24 cellular contexts compared by ENCODE assay signal in genomic region chr21:38346286-38346685, GRCh38.
A peak's percentile ranks its signal among the peaks of the same experiment; 100 is the strongest.
DNase-seq lines count a peak whose midpoint lies in the region; ATAC-seq, FAIRE-seq and TF ChIP-seq lines count a peak whose summit lies in the region.
"Had no signal": no experiment of that assay in that cellular context is flagged by ENCODE, and none has a peak within 500 bp of the region (broad histone marks: within the 10 kb centered on the region; RNA-seq: fewer than 3 reads in every experiment).

No MANE protein-coding gene starts in this region.

- H3K4me2 ChIP-seq in HepG2 (ENCODE audit: low read depth, low read length), result no peak overlapping the region
- H3K4me2 ChIP-seq: hepatocyte had no signal

- no peak overlapping the region for H3K27ac ChIP-seq in HepG2 (ENCODE audit: extremely low read length, insufficient read depth, low read length)
- H3K27ac ChIP-seq: hepatocyte, pancreas, Peyer's patch, upper lobe of right lung had no signal

- ATAC-seq in HepG2 (no peak), HG03108 (IDR thresholded peaks at IDR 0.05; ENCODE audit: unreplicated experiment) (no peak)
- ATAC-seq: activated CD8-positive, alpha-beta T cell treated with anti-CD3 and anti-CD28 coated beads, Interleukin-2, amount 10 ng/mL, durations not matched to agents 7 days and 5 days; left colon; pancreas; stimulated activated naive B cell treated with anti-CD40 and anti-IgM and Interleukin-4, amounts not matched to agents 10 μg/mL and 1 μg/mL and 100 μg/mL, for 72 hours; upper lobe of right lung had no signal

- in situ Hi-C loops in HepG2 (cut with HindIII; ENCODE audit: extremely low pct_ligation_motif_present, low pct_unique_long_range_greater_than_20kb), result no loop called here

- no peak overlapping the region for H3K9ac ChIP-seq in HepG2 (ENCODE audit: insufficient read depth, low read depth, low read length)

- no peak for TF ChIP-seq POLR2A in HepG2 (IDR thresholded peaks at IDR 0.05; ENCODE audit: insufficient read depth in 1 of 2, low read depth in 2 of 2, low read length in 2 of 2)

- intact Hi-C loops in HepG2 (cut with micrococcal nuclease; ENCODE audit: unreplicated experiment), result no loop called here

- no peaks in the 10 kb centered on the region for H4K20me1 ChIP-seq in HepG2 (ENCODE audit: insufficient read depth, low read length)

- no peak overlapping the region for H2AFZ ChIP-seq in HepG2 (ENCODE audit: low read length)
- H2AFZ ChIP-seq: hepatocyte had no signal

- no peak for TF ChIP-seq EP300 in HepG2 (IDR thresholded peaks at IDR 0.05; ENCODE audit: low read depth in 2 of 2, low read length in 2 of 2)
- TF ChIP-seq EP300 in HepG2 (CRISPR knock-in tag; IDR thresholded peaks at IDR 0.05; ENCODE audit: borderline replicate concordance), result no peak

- H3K4me3 ChIP-seq in epithelial cell of esophagus (ENCODE audit: low read length) (no peak overlapping the region), HepG2 (replicated peaks in 1 of 3; ENCODE audit: insufficient read depth in 1 of 3, low read depth in 2 of 3, low read length in 3 of 3) (no peak overlapping the region)
- H3K4me3 ChIP-seq: hepatocyte, pancreas, Peyer's patch, upper lobe of right lung had no signal

- H3K4me1 ChIP-seq in HepG2 (ENCODE audit: insufficient read depth, low read length), result no peaks in the 10 kb centered on the region
- H3K4me1 ChIP-seq: Caco-2, Peyer's patch had no signal

- no peaks in the 10 kb centered on the region for H3K36me3 ChIP-seq in HepG2 (replicated peaks in 1 of 2; ENCODE audit: control insufficient read depth in 1 of 2, insufficient read depth in 2 of 2, low read length in 2 of 2)
- H3K36me3 ChIP-seq: pancreas, Peyer's patch, upper lobe of right lung had no signal

- H3K9me3 ChIP-seq in HepG2 (ENCODE audit: low read length), result no peaks in the 10 kb centered on the region
- H3K9me3 ChIP-seq: Caco-2, pancreas, Peyer's patch, upper lobe of right lung had no signal

- CTCF ChIA-PET in HepG2 (lab: Yijun Ruan, JAX; ENCODE audit: low intra/inter-chr PET ratio, low total read pairs), result no interaction called here

- FAIRE-seq in HepG2 (lab: Jason Lieb, UNC), result no peak
- FAIRE-seq: endothelial cell of umbilical vein, pancreas had no signal

- WGBS in HepG2 (ENCODE audit: low lambda C conversion rate), result 22% methylated on average over 5 of the region's 5 CpGs

- no peaks in the 10 kb centered on the region for H3K79me2 ChIP-seq in HepG2 (ENCODE audit: insufficient read depth, low read length)
- H3K79me2 ChIP-seq: hepatocyte had no signal

- BruUV-seq in HepG2 (replicated peaks; lab: Mats Ljungman, UMichigan), result no TSS peak

- TF ChIP-seq RAD21 in HepG2 (CRISPR knock-in tag; IDR thresholded peaks at IDR 0.05), result no peak

- H3K27me3 ChIP-seq in HepG2 (ENCODE audit: control insufficient read depth in 1 of 2, insufficient read depth in 2 of 2, low read length in 2 of 2), result peaks cover 0 to 10% of the 10 kb centered on the region in 2 experiments; a peak in 1 of 5 replicates
- H3K27me3 ChIP-seq: hepatocyte, pancreas, Peyer's patch, upper lobe of right lung had no signal

- peak; percentile 5 for DNase-seq in activated CD8-positive, alpha-beta memory T cell treated with anti-CD3 and anti-CD28 coated beads for 24 hours
- no peak for DNase-seq in activated CD8-positive, alpha-beta memory T cell treated with anti-CD3 and anti-CD28 coated beads, Interleukin-2, amount 50 U/mL, for 4 hours
- DNase-seq in NCI-H69 (lab: John Stamatoyannopoulos, UW) (peak; percentile 31), epithelial cell of esophagus (ENCODE audit: low read depth) (peak; percentile 38), T-helper 1 cell (no peak), HepG2 (ENCODE audit: low spot score) (no peak), mucosa of gallbladder (ENCODE audit: low spot score) (no peak)
- DNase-seq: activated CD4-positive, alpha-beta T cell treated with anti-CD3 and anti-CD28 coated beads for 4 hours; activated CD8-positive, alpha-beta T cell treated with anti-CD3 and anti-CD28 coated beads, Interleukin-2, amount 10 ng/mL, durations not matched to agents 7 days and 5 days; activated T-cell treated with anti-CD3 and anti-CD28 coated beads for 4 hours; amygdala; Caco-2; left colon; NCI-H1092 treated with DMSO at 0.1 percent for 48 hours; NCI-H1930; pancreas; Peyer's patch; SIG-M5; stimulated activated naive B cell treated with anti-CD40 and anti-IgM and Interleukin-4, amounts not matched to agents 10 μg/mL and 1 μg/mL and 100 μg/mL, for 72 hours; T-helper 9 cell; upper lobe of right lung had no signal

- POLR2A ChIA-PET in HepG2 (lab: Yijun Ruan, JAX), result no interaction called here

- TF ChIP-seq CTCF in epithelial cell of esophagus (IDR thresholded peaks at IDR 0.05; ENCODE audit: insufficient read depth, low read depth, low read length, missing control alignments) (no peak), HepG2 (CRISPR knock-in tag; IDR thresholded peaks at IDR 0.05) (no peak)

TF ChIP-seq in HepG2, 621 proteins besides CTCF, POLR2A, EP300 and RAD21:
- TF ChIP-seq ZNF597 (CRISPR knock-in tag; IDR thresholded peaks at IDR 0.05), result no peak
- no peak for TF ChIP-seq ZNF337 (CRISPR knock-in tag; IDR thresholded peaks at IDR 0.05; ENCODE audit: borderline replicate concordance, low read depth)
- no peak for TF ChIP-seq ZNF503 (CRISPR knock-in tag; IDR thresholded peaks at IDR 0.05)
- TF ChIP-seq AGO1 (IDR thresholded peaks at IDR 0.05; ENCODE audit: low read depth, low read length, poor library complexity, severe bottlenecking), result no peak
- TF ChIP-seq ZNF20 (CRISPR knock-in tag; IDR thresholded peaks at IDR 0.05), result no peak
- no peak for TF ChIP-seq ZSCAN25 (CRISPR knock-in tag; IDR thresholded peaks at IDR 0.05)
- TF ChIP-seq EEA1 (CRISPR knock-in tag; IDR thresholded peaks at IDR 0.05; ENCODE audit: borderline replicate concordance), result no peak
- no peak for TF ChIP-seq PITX1 (CRISPR knock-in tag; IDR thresholded peaks at IDR 0.05)
- no peak for TF ChIP-seq NFRKB (IDR thresholded peaks at IDR 0.05)
- no peak for TF ChIP-seq ZNF543 (CRISPR knock-in tag; IDR thresholded peaks at IDR 0.05)
- no peak for TF ChIP-seq RFX3 (CRISPR knock-in tag; IDR thresholded peaks at IDR 0.05)
- TF ChIP-seq MLXIP (CRISPR knock-in tag; IDR thresholded peaks at IDR 0.05; ENCODE audit: borderline replicate concordance), result no peak
- TF ChIP-seq HNRNPLL (IDR thresholded peaks at IDR 0.05; ENCODE audit: low read depth, low read length, poor library complexity, severe bottlenecking), result no peak
- TF ChIP-seq MTERF4 (CRISPR knock-in tag; IDR thresholded peaks at IDR 0.05), result no peak

Comparison
In these comparisons a context has a peak if more than half of its experiments do, and no peak if none do; other contexts are left out.
1. DNase-seq: peak in activated CD8-positive, alpha-beta memory T cell treated with anti-CD3 and anti-CD28 coated beads for 24 hours (single experiment), NCI-H69 (single experiment) and epithelial cell of esophagus (single experiment); none in activated CD8-positive, alpha-beta memory T cell treated with anti-CD3 and anti-CD28 coated beads, Interleukin-2, amount 50 U/mL, for 4 hours (single experiment), T-helper 1 cell (0 of 5), HepG2 (single experiment) and mucosa of gallbladder (single experiment).